In the genomic region with DNA sequence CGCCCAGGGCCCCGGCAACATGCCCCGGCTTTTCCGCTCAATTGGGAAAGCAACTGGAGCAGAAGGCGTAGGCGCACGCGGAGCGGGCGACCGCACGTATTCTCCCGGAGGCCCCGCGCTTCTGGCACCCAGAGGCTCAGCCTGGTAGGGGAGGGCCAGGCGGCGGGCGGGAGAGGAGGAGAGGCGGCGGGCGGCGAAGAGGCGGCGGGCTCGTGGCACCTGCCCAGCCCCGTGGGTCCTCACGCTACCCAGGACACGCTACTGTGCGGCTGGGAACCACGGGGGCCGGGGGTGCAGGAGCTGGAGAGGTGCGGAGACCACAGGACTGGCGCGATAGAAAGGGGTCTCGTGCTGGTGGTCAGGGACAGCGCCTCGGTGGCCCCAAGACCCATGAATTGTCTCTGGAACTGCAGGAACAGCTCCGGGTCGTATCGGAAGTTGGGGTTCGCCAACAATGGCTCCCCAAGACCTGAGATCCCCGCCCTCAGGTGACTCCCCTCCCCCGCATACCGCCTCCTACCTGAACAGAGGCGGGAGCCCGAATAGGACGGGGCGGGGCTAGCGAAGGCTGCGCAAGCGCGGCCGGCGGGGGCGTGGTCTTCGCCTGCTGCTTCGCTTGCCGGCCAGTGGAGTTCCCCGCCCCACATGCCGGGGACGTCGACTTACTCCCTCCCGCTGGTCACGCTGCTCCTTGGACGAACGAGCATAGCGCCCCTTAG, we compare ENCODE assay signal across 1 cellular context.
TF ChIP-seq lines count a peak whose summit lies in the region.

A gene (minus strand): TSS at position 549 of the 719 bp plus-strand sequence.

TF ChIP-seq in K562, 482 proteins besides CTCF, POLR2A, EP300 and RAD21 (continued from another document and continues in another):
- TF ChIP-seq, protein P1, sequence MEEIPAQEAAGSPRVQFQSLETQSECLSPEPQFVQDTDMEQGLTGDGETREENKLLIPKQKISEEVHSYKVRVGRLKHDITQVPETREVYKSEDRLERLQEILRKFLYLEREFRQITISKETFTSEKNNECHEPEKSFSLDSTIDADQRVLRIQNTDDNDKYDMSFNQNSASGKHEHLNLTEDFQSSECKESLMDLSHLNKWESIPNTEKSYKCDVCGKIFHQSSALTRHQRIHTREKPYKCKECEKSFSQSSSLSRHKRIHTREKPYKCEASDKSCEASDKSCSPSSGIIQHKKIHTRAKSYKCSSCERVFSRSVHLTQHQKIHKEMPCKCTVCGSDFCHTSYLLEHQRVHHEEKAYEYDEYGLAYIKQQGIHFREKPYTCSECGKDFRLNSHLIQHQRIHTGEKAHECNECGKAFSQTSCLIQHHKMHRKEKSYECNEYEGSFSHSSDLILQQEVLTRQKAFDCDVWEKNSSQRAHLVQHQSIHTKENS (CRISPR knock-in tag; IDR thresholded peaks at IDR 0.05): no peak
- TF ChIP-seq ZC3H8 (IDR thresholded peaks at IDR 0.05): no peak
- TF ChIP-seq BRD4 (IDR thresholded peaks at IDR 0.05): no peak
- TF ChIP-seq CBX3 (IDR thresholded peaks at IDR 0.05; ENCODE audit: borderline replicate concordance in 1 of 2, low read length in 2 of 2): peak in 1 of 2 experiments; percentile 97; a peak in 2 of 3 replicates
- TF ChIP-seq, protein P2, sequence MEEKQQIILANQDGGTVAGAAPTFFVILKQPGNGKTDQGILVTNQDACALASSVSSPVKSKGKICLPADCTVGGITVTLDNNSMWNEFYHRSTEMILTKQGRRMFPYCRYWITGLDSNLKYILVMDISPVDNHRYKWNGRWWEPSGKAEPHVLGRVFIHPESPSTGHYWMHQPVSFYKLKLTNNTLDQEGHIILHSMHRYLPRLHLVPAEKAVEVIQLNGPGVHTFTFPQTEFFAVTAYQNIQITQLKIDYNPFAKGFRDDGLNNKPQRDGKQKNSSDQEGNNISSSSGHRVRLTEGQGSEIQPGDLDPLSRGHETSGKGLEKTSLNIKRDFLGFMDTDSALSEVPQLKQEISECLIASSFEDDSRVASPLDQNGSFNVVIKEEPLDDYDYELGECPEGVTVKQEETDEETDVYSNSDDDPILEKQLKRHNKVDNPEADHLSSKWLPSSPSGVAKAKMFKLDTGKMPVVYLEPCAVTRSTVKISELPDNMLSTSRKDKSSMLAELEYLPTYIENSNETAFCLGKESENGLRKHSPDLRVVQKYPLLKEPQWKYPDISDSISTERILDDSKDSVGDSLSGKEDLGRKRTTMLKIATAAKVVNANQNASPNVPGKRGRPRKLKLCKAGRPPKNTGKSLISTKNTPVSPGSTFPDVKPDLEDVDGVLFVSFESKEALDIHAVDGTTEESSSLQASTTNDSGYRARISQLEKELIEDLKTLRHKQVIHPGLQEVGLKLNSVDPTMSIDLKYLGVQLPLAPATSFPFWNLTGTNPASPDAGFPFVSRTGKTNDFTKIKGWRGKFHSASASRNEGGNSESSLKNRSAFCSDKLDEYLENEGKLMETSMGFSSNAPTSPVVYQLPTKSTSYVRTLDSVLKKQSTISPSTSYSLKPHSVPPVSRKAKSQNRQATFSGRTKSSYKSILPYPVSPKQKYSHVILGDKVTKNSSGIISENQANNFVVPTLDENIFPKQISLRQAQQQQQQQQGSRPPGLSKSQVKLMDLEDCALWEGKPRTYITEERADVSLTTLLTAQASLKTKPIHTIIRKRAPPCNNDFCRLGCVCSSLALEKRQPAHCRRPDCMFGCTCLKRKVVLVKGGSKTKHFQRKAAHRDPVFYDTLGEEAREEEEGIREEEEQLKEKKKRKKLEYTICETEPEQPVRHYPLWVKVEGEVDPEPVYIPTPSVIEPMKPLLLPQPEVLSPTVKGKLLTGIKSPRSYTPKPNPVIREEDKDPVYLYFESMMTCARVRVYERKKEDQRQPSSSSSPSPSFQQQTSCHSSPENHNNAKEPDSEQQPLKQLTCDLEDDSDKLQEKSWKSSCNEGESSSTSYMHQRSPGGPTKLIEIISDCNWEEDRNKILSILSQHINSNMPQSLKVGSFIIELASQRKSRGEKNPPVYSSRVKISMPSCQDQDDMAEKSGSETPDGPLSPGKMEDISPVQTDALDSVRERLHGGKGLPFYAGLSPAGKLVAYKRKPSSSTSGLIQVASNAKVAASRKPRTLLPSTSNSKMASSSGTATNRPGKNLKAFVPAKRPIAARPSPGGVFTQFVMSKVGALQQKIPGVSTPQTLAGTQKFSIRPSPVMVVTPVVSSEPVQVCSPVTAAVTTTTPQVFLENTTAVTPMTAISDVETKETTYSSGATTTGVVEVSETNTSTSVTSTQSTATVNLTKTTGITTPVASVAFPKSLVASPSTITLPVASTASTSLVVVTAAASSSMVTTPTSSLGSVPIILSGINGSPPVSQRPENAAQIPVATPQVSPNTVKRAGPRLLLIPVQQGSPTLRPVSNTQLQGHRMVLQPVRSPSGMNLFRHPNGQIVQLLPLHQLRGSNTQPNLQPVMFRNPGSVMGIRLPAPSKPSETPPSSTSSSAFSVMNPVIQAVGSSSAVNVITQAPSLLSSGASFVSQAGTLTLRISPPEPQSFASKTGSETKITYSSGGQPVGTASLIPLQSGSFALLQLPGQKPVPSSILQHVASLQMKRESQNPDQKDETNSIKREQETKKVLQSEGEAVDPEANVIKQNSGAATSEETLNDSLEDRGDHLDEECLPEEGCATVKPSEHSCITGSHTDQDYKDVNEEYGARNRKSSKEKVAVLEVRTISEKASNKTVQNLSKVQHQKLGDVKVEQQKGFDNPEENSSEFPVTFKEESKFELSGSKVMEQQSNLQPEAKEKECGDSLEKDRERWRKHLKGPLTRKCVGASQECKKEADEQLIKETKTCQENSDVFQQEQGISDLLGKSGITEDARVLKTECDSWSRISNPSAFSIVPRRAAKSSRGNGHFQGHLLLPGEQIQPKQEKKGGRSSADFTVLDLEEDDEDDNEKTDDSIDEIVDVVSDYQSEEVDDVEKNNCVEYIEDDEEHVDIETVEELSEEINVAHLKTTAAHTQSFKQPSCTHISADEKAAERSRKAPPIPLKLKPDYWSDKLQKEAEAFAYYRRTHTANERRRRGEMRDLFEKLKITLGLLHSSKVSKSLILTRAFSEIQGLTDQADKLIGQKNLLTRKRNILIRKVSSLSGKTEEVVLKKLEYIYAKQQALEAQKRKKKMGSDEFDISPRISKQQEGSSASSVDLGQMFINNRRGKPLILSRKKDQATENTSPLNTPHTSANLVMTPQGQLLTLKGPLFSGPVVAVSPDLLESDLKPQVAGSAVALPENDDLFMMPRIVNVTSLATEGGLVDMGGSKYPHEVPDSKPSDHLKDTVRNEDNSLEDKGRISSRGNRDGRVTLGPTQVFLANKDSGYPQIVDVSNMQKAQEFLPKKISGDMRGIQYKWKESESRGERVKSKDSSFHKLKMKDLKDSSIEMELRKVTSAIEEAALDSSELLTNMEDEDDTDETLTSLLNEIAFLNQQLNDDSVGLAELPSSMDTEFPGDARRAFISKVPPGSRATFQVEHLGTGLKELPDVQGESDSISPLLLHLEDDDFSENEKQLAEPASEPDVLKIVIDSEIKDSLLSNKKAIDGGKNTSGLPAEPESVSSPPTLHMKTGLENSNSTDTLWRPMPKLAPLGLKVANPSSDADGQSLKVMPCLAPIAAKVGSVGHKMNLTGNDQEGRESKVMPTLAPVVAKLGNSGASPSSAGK (IDR thresholded peaks at IDR 0.05): peak; percentile 99
- TF ChIP-seq CHD2 (IDR thresholded peaks at IDR 0.05; ENCODE audit: low read depth, low read length): no peak
- TF ChIP-seq, protein P3, sequence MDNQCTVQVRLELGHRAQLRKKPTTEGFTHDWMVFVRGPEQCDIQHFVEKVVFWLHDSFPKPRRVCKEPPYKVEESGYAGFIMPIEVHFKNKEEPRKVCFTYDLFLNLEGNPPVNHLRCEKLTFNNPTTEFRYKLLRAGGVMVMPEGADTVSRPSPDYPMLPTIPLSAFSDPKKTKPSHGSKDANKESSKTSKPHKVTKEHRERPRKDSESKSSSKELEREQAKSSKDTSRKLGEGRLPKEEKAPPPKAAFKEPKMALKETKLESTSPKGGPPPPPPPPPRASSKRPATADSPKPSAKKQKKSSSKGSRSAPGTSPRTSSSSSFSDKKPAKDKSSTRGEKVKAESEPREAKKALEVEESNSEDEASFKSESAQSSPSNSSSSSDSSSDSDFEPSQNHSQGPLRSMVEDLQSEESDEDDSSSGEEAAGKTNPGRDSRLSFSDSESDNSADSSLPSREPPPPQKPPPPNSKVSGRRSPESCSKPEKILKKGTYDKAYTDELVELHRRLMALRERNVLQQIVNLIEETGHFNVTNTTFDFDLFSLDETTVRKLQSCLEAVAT (IDR thresholded peaks at IDR 0.05): 0 out of 4 replicates have a peak, but pooled peaks of 1 of the 2 experiments have one; percentile 10
- no peak for TF ChIP-seq ZNF165 (CRISPR knock-in tag; IDR thresholded peaks at IDR 0.05; ENCODE audit: borderline replicate concordance)
- TF ChIP-seq ZBTB1 (CRISPR knock-in tag; IDR thresholded peaks at IDR 0.05; ENCODE audit: borderline replicate concordance, low read depth): no peak
- peak; percentile 54 for TF ChIP-seq TAF1 (IDR thresholded peaks at IDR 0.05; ENCODE audit: control insufficient read depth, extremely low read depth, insufficient read depth, low read length, severe bottlenecking)
- TF ChIP-seq, protein P4, sequence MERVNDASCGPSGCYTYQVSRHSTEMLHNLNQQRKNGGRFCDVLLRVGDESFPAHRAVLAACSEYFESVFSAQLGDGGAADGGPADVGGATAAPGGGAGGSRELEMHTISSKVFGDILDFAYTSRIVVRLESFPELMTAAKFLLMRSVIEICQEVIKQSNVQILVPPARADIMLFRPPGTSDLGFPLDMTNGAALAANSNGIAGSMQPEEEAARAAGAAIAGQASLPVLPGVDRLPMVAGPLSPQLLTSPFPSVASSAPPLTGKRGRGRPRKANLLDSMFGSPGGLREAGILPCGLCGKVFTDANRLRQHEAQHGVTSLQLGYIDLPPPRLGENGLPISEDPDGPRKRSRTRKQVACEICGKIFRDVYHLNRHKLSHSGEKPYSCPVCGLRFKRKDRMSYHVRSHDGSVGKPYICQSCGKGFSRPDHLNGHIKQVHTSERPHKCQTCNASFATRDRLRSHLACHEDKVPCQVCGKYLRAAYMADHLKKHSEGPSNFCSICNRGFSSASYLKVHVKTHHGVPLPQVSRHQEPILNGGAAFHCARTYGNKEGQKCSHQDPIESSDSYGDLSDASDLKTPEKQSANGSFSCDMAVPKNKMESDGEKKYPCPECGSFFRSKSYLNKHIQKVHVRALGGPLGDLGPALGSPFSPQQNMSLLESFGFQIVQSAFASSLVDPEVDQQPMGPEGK (CRISPR knock-in tag; IDR thresholded peaks at IDR 0.05; ENCODE audit: borderline replicate concordance): no peak
- no peak for TF ChIP-seq ZNF384 (IDR thresholded peaks at IDR 0.05; ENCODE audit: low read depth, low read length)
- no peak for TF ChIP-seq MCM3 (IDR thresholded peaks at IDR 0.05)
- TF ChIP-seq ELF2 (CRISPR knock-in tag; IDR thresholded peaks at IDR 0.05): no peak
- no peak for TF ChIP-seq NFIC (IDR thresholded peaks at IDR 0.05)
- TF ChIP-seq L3MBTL2 (IDR thresholded peaks at IDR 0.05): peak; percentile 100
- TF ChIP-seq CREB1 (IDR thresholded peaks at IDR 0.05): peak; percentile 70; the same call in 1 of the 2 replicates
- TF ChIP-seq CREB1 (CRISPR knock-in tag; IDR thresholded peaks at IDR 0.05): peak; percentile 79
- peak; percentile 70 for TF ChIP-seq GABPB1 (CRISPR knock-in tag; IDR thresholded peaks at IDR 0.05)
- peak; percentile 34 for TF ChIP-seq TBP (optimal IDR thresholded peaks at IDR 0.05; ENCODE audit: low read depth, low read length)
- peak; percentile 25; the same call in 1 of the 2 replicates for TF ChIP-seq ATF1 (CRISPR knock-in tag; IDR thresholded peaks at IDR 0.05)
- TF ChIP-seq ATF1 (tag; IDR thresholded peaks at IDR 0.05): peak; percentile 80
- TF ChIP-seq, protein P5, sequence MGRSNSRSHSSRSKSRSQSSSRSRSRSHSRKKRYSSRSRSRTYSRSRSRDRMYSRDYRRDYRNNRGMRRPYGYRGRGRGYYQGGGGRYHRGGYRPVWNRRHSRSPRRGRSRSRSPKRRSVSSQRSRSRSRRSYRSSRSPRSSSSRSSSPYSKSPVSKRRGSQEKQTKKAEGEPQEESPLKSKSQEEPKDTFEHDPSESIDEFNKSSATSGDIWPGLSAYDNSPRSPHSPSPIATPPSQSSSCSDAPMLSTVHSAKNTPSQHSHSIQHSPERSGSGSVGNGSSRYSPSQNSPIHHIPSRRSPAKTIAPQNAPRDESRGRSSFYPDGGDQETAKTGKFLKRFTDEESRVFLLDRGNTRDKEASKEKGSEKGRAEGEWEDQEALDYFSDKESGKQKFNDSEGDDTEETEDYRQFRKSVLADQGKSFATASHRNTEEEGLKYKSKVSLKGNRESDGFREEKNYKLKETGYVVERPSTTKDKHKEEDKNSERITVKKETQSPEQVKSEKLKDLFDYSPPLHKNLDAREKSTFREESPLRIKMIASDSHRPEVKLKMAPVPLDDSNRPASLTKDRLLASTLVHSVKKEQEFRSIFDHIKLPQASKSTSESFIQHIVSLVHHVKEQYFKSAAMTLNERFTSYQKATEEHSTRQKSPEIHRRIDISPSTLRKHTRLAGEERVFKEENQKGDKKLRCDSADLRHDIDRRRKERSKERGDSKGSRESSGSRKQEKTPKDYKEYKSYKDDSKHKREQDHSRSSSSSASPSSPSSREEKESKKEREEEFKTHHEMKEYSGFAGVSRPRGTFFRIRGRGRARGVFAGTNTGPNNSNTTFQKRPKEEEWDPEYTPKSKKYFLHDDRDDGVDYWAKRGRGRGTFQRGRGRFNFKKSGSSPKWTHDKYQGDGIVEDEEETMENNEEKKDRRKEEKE (IDR thresholded peaks at IDR 0.05; ENCODE audit: borderline replicate concordance in 1 of 2, control insufficient read depth in 1 of 2, low read depth in 2 of 2, low read length in 1 of 2): 0 out of 4 replicates have a peak, but pooled peaks of 1 of the 2 experiments have one; percentile 72
- peak in 1 of 2 experiments; percentile 83; a peak in 2 of 4 replicates for TF ChIP-seq SRF (CRISPR knock-in tag; IDR thresholded peaks at IDR 0.05)
- peak; percentile 62 for TF ChIP-seq SUPT5H (IDR thresholded peaks at IDR 0.05)
- TF ChIP-seq, protein P6, sequence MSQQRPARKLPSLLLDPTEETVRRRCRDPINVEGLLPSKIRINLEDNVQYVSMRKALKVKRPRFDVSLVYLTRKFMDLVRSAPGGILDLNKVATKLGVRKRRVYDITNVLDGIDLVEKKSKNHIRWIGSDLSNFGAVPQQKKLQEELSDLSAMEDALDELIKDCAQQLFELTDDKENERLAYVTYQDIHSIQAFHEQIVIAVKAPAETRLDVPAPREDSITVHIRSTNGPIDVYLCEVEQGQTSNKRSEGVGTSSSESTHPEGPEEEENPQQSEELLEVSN (IDR thresholded peaks at IDR 0.05; ENCODE audit: borderline replicate concordance in 1 of 2, extremely low read depth in 1 of 2, insufficient read depth in 1 of 2, insufficient read length in 1 of 2, low read depth in 1 of 2, low read length in 1 of 2, poor library complexity in 1 of 2, severe bottlenecking in 1 of 2): peak; percentile 99
- TF ChIP-seq BRD9 (IDR thresholded peaks at IDR 0.05; ENCODE audit: low read depth, partially characterized antibody): no peak
- TF ChIP-seq ZNF143 (CRISPR knock-in tag; IDR thresholded peaks at IDR 0.05): peak; percentile 49; the same call in 1 of the 2 replicates
- TF ChIP-seq RNF2 (IDR thresholded peaks at IDR 0.05): peak; percentile 94
- TF ChIP-seq ZSCAN29 (IDR thresholded peaks at IDR 0.05): no peak
- no peak for TF ChIP-seq ZNF12 (CRISPR knock-in tag; IDR thresholded peaks at IDR 0.05)
- no peak for TF ChIP-seq SAFB2 (IDR thresholded peaks at IDR 0.05; ENCODE audit: borderline replicate concordance, low read depth, low read length, severe bottlenecking)
- TF ChIP-seq ZNF589 (CRISPR knock-in tag; IDR thresholded peaks at IDR 0.05; ENCODE audit: low read depth): no peak
- no peak for TF ChIP-seq LEF1 (IDR thresholded peaks at IDR 0.05)
- peak; percentile 90 for TF ChIP-seq CREM (IDR thresholded peaks at IDR 0.05; ENCODE audit: low read depth)
- no peak for TF ChIP-seq ZNF584 (CRISPR knock-in tag; IDR thresholded peaks at IDR 0.05; ENCODE audit: low read depth)
